ENCODE assay signal across 25 cellular contexts in the genomic region with DNA sequence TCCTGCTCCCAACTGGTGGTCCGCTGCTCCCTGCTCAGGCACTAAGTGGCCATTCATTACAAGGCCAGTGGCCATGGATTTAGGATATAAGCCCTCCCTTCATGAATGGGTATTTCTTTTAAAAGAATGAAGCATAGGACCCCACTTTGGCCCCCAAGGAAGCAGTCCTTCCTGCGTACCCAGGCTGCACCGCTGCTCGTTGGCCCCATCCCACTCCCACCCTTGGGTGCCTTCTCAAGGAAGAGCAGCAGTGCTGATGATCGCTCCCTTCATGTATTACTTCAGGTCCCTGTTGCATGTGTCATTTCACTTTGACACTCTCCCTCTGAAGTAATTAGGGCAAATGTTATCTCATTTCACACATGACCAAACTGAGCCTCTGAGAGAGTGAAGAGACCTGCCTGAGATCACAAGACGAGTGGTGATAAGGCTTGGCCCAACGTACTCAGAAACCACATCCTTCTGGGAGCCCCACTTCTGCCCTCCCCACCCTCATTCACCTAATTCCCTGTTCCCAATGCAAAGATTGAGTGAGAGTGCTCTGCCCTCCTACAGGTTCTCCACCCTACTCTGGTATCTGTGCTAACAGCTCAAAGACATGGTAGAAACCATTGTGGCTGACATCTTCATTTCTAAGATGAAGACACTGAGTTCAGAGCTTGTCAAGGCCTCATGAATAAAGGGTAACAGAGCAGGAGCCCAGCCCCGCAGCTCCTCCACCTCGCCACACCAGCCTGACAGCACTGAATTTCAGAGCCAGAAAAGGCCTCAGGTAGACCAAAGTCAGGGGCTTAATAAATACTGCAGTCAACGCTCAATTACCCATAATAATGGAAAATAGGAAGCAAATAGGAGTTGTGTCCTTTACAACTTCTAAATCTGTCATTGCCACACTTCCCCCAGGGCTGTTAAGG. TPM values are rescaled to one million over a fixed set of nuclear protein-coding genes. Genes with fewer than 3 reads are reported as not detected.
"Had no signal": no experiment of that assay in that cellular context is flagged by ENCODE, and none has a peak within 500 bp of the region (broad histone marks: within the 10 kb centered on the region; RNA-seq: fewer than 3 reads in every experiment).

No MANE protein-coding gene starts in this region.

- H3K4me1 Mint-ChIP-seq: memory B cell, nephron had no signal

- H3K9me3 ChIP-seq: adrenal gland, gastrocnemius medialis, heart right ventricle, transverse colon had no signal

- H3K4me3 Mint-ChIP-seq: activated naive CD4-positive, alpha-beta T cell treated with anti-CD3 and anti-CD28 coated beads, Interleukin-2, amount 50 U/mL, for 24 hours; activated T-cell treated with anti-CD3 and anti-CD28 coated beads, Interleukin-2, amount 50 U/mL, for 24 hours; memory B cell; nephron had no signal

- H3K36me3 Mint-ChIP-seq: activated naive CD4-positive, alpha-beta T cell treated with anti-CD3 and anti-CD28 coated beads, Interleukin-2, amount 50 U/mL, for 24 hours; memory B cell had no signal

- H3K4me3 ChIP-seq: adrenal gland, cardiac muscle cell, gastrocnemius medialis, heart right ventricle, skin epidermis, transverse colon had no signal

- H3K36me3 ChIP-seq: adrenal gland, cardiac muscle cell, gastrocnemius medialis, heart right ventricle, transverse colon, WERI-Rb-1 had no signal

- H3K27me3 Mint-ChIP-seq: activated naive CD4-positive, alpha-beta T cell treated with anti-CD3 and anti-CD28 coated beads, Interleukin-2, amount 50 U/mL, for 24 hours; activated T-cell treated with anti-CD3 and anti-CD28 coated beads, Interleukin-2, amount 50 U/mL, for 24 hours had no signal

- H3K9me3 Mint-ChIP-seq: activated naive CD4-positive, alpha-beta T cell treated with anti-CD3 and anti-CD28 coated beads, Interleukin-2, amount 50 U/mL, for 24 hours; activated T-cell treated with anti-CD3 and anti-CD28 coated beads, Interleukin-2, amount 50 U/mL, for 24 hours; memory B cell; nephron had no signal

- ATAC-seq: gastrocnemius medialis, left lobe of liver, right cardiac atrium had no signal

- H3K27ac Mint-ChIP-seq: activated naive CD4-positive, alpha-beta T cell treated with anti-CD3 and anti-CD28 coated beads, Interleukin-2, amount 50 U/mL, for 24 hours; activated T-cell treated with anti-CD3 and anti-CD28 coated beads, Interleukin-2, amount 50 U/mL, for 24 hours; memory B cell; nephron had no signal

- H3K4me1 ChIP-seq: adrenal gland, gastrocnemius medialis, transverse colon had no signal

- DNase-seq: activated CD4-positive, alpha-beta T cell treated with anti-CD3 and anti-CD28 coated beads, Interleukin-2, amount 50 U/mL, for 48 hours; activated effector memory CD4-positive, alpha-beta T cell treated with anti-CD3 and anti-CD28 coated beads, Interleukin-2, amount 50 U/mL, for 16 hours; activated T-cell treated with anti-CD3 and anti-CD28 coated beads, Interleukin-2, amount 50 U/mL, for 24 hours; adrenal gland; cortex of kidney; effector CD8-positive, alpha-beta T cell; gastrocnemius medialis; heart right ventricle; occipital lobe; right cardiac atrium; stimulated activated CD4-positive, alpha-beta T cell treated with anti-CD3 and anti-CD28 coated beads, Interleukin-15, amount 100 ng/mL, for 24 hours; stimulated activated CD4-positive, alpha-beta T cell treated with anti-CD3 and anti-CD28 coated beads, Interleukin-4, amount 100 ng/mL, for 24 hours; stimulated activated naive CD4-positive, alpha-beta T cell; substantia nigra; SW 1271; T-helper 9 cell; transverse colon; WERI-Rb-1 had no signal

- H3K27ac ChIP-seq: adrenal gland, cardiac muscle cell, gastrocnemius medialis, heart right ventricle, transverse colon, WERI-Rb-1 had no signal

RNA-seq across cellular contexts. Expression of a gene that starts 10.3 kb away (rescaled TPM):
- total RNA-seq: adrenal gland, cardiac muscle cell, gastrocnemius medialis, heart right ventricle, left lobe of liver, occipital lobe, posterior vena cava, right cardiac atrium, transverse colon had no signal
- polyA plus RNA-seq: cardiac muscle cell, heart right ventricle, right cardiac atrium had no signal

RNA-seq across cellular contexts. Expression of a gene that starts 17.9 kb away (rescaled TPM):
- total RNA-seq: cardiac muscle cell, gastrocnemius medialis, heart right ventricle, left lobe of liver, right cardiac atrium, transverse colon had no signal
- polyA plus RNA-seq: adrenal gland, cardiac muscle cell, heart right ventricle, right cardiac atrium had no signal

RNA-seq across cellular contexts. Expression of a gene that starts 41.0 kb away (rescaled TPM):
- total RNA-seq: adrenal gland, cardiac muscle cell, gastrocnemius medialis, left lobe of liver, occipital lobe, posterior vena cava, right cardiac atrium, transverse colon had no signal
- polyA plus RNA-seq: adrenal gland, cardiac muscle cell, heart right ventricle, right cardiac atrium had no signal

RNA-seq across cellular contexts. Expression of a gene that starts 44.0 kb away (rescaled TPM):
- total RNA-seq: cardiac muscle cell, gastrocnemius medialis, heart right ventricle, left lobe of liver, occipital lobe, posterior vena cava, right cardiac atrium, transverse colon had no signal
- polyA plus RNA-seq: cardiac muscle cell, heart right ventricle, right cardiac atrium had no signal
